Comparison of ENCODE assay signal across 9 cellular contexts in genomic region chr17:39001703-39002637, GRCh38. TPM values are rescaled to one million over a fixed set of nuclear protein-coding genes. Genes with fewer than 3 reads are reported as not detected.
DNase-seq lines count a peak whose midpoint lies in the region; TF ChIP-seq lines count a peak whose summit lies in the region.
"Had no signal": no experiment of that assay in that cellular context is flagged by ENCODE, and none has a peak within 500 bp of the region (broad histone marks: within the 10 kb centered on the region; RNA-seq: fewer than 3 reads in every experiment).

No MANE protein-coding gene starts in this region.

- H3K9me3 ChIP-seq in SJCRH30 (replicated peaks): no peaks in the 10 kb centered on the region

- H3K27me3 ChIP-seq in SJCRH30: no peaks in the 10 kb centered on the region

- peak; percentile 37 for TF ChIP-seq CTCF in fibroblast of the aortic adventitia (IDR thresholded peaks at IDR 0.05; ENCODE audit: insufficient read depth, low read length)

- H3K4me3 ChIP-seq in SJCRH30 (no peak overlapping the region), fibroblast of the aortic adventitia (ENCODE audit: low read depth, low read length) (no peak overlapping the region)

- intact Hi-C loops in posterior vena cava (cut with DNase I): no loop called here

- peak; percentile 81 for DNase-seq in Daoy (ENCODE audit: low read depth)
- peak; percentile 7 to 23 for DNase-seq in SJCRH30
- peak; percentile 95 for DNase-seq in fibroblast of the aortic adventitia (ENCODE audit: low read depth)
- peak; percentile 97 for DNase-seq in posterior vena cava (ENCODE audit: low spot score)
- DNase-seq in stimulated activated CD8-positive, alpha-beta memory T cell treated with anti-CD3 and anti-CD28 coated beads, Interleukin-4, amount 100 ng/mL, for 48 hours: no peak
- DNase-seq in NCI-H1417 (lab: John Stamatoyannopoulos, UW): no peak
- no peak for DNase-seq in superior temporal gyrus (ENCODE audit: extremely low spot score)
- DNase-seq in activated gamma-delta T cell treated with Interleukin-2 at 50 U/mL for 16 hours: no peak
- DNase-seq: NCI-H524 treated with DMSO at 0.1 percent for 48 hours had no signal

- no peaks in the 10 kb centered on the region for H3K4me1 ChIP-seq in SJCRH30

- H3K27ac ChIP-seq in SJCRH30: no peak overlapping the region

- H3K36me3 ChIP-seq in SJCRH30: no peaks in the 10 kb centered on the region

RNA-seq across cellular contexts. Expression of gene FBXO47, which starts 34.8 kb away (rescaled TPM):
- not detected in 2 replicates for total RNA-seq in Daoy (2014; rRNA removed; shearing (Covaris generic))
- total RNA-seq in SJCRH30 (2014; rRNA removed; shearing (Covaris generic)): not detected in 2 replicates
- total RNA-seq in fibroblast of the aortic adventitia (ENCODE audit: low replicate concordance) (under 0.01 TPM in 1 of 2 replicates, not detected in the other), posterior vena cava (not detected)

Comparison
In these comparisons a context has a peak if more than half of its experiments do, and no peak if none do; other contexts are left out.
1. DNase-seq: peak in Daoy (single experiment), SJCRH30 (2 of 2), fibroblast of the aortic adventitia (single experiment) and posterior vena cava (single experiment); none in stimulated activated CD8-positive, alpha-beta memory T cell treated with anti-CD3 and anti-CD28 coated beads, Interleukin-4, amount 100 ng/mL, for 48 hours (single experiment), NCI-H1417 (0 of 3), superior temporal gyrus (single experiment) and activated gamma-delta T cell treated with Interleukin-2 at 50 U/mL for 16 hours (single experiment).